ENCODE assay signal across 1 cellular context in the genomic region with DNA sequence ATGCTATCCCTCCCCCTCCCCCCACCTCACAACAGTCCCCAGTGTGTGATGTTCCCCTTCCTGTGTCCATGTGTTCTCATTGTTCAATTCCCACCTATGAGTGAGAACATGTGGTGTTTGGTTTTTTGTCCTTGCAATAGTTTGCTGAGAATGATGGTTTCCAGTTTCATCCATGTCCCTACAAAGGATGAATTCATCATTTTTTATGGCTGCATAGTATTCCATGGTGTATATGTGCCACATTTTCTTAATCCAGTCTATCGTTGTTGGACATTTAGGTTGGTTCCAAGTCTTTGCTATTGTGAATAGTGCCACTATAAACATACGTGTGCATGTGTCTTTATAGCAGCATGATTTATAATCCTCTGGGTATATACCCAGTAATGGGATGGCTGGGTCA.
A peak's percentile ranks its signal among the peaks of the same experiment; 100 is the strongest.
TF ChIP-seq lines count a peak whose summit lies in the region.
"Not testable (repeated sequence)": the region's sequence is repeated elsewhere in the genome, so short reads cannot be mapped to it uniquely, and the experiment has no call there.

No MANE protein-coding gene starts in this region.

- not testable (repeated sequence) for TF ChIP-seq CTCF in HEK293 (tag by site-specific recombination; IDR thresholded peaks at IDR 0.05)

- not testable (repeated sequence) for H3K36me3 ChIP-seq in HEK293 (ENCODE audit: control insufficient read depth in 2 of 2, insufficient read depth in 1 of 2, low read length in 2 of 2)

- not testable (repeated sequence) for H3K4me1 ChIP-seq in HEK293 (ENCODE audit: control insufficient read depth, insufficient read depth, low read length)

- not testable (repeated sequence) for H3K27ac ChIP-seq in HEK293 (ENCODE audit: extremely low read depth, low read depth, low read length)

- not testable (repeated sequence) for H3K9me3 ChIP-seq in HEK293 (ENCODE audit: control insufficient read depth, insufficient read depth, low read depth, low read length)

- POLR2A ChIA-PET in HEK293 (lab: Yijun Ruan, JAX), result not testable (repeated sequence)

- not testable (repeated sequence) for H3K4me3 ChIP-seq in HEK293 (ENCODE audit: low read depth, low read length)

- CTCF ChIA-PET in HEK293 (lab: Yijun Ruan, JAX), result not testable (repeated sequence)

TF ChIP-seq in HEK293, 187 proteins besides CTCF, POLR2A, EP300 and RAD21:
- peak; percentile 86 for TF ChIP-seq ZNF146 (tag by site-specific recombination; IDR thresholded peaks at IDR 0.05)
- TF ChIP-seq, protein P1, sequence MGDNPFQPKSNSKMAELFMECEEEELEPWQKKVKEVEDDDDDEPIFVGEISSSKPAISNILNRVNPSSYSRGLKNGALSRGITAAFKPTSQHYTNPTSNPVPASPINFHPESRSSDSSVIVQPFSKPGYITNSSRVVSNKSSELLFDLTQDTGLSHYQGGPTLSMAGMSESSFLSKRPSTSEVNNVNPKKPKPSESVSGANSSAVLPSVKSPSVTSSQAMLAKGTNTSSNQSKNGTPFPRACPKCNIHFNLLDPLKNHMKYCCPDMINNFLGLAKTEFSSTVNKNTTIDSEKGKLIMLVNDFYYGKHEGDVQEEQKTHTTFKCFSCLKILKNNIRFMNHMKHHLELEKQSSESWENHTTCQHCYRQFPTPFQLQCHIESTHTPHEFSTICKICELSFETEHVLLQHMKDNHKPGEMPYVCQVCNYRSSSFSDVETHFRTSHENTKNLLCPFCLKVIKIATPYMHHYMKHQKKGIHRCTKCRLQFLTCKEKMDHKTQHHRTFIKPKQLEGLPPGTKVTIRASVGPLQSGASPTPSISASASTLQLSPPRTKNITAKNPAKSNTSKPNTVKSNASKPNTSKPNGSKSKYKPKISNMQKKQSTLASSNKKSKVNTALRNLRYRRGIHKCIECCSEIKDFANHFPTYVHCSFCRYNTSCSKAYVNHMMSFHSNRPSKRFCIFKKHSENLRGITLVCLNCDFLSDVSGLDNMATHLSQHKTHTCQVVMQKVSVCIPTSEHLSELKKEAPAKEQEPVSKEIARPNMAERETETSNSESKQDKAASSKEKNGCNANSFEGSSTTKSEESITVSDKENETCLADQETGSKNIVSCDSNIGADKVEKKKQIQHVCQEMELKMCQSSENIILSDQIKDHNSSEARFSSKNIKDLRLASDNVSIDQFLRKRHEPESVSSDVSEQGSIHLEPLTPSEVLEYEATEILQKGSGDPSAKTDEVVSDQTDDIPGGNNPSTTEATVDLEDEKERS (tag by site-specific recombination; IDR thresholded peaks at IDR 0.05), result 0 out of 2 replicates have a peak, but pooled peaks have one; percentile 53
